Comparison of ENCODE assay signal across 8 cellular contexts in the genomic region with DNA sequence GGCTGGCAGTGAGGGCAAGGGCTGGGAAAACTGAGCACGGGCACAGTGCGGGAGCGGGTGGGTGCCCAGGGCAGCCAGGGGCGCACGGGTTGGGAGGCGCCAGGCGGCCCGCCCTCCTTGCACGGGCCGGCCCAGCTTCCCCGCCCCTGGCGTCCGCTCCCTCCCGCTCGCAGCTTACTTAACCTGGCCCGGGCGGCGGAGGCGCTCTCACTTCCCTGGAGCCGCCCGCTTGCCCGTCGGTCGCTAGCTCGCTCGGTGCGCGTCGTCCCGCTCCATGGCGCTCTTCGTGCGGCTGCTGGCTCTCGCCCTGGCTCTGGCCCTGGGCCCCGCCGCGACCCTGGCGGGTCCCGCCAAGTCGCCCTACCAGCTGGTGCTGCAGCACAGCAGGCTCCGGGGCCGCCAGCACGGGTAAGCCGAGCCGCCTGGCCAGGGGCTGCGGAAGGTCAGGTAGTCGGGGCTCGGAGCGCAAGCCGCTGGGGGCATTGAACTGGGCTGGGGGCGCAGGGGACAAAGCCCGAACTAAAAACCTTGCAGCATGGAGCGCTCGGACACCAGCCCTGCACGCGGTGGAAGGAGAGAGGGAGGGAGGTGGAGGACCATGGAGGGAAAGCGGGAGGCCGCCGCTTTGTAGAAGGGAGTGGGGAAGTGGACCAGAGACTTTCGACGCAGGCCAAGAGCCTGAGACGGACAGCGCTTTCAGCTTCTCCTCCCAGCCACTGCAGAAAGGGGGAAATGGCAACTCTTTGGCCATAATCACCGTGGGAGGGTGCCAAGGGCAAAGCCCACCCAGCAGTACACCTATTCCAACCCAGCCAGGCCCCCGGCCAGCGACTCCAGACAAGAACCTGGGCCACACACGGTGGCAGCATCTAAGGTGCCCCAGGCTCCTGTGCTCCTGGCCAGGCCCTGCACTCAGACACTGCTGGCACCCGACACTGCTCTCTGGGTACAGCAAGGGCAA. TPM values are rescaled to one million over a fixed set of nuclear protein-coding genes. Genes with fewer than 3 reads are reported as not detected.
DNase-seq lines count a peak whose midpoint lies in the region; ATAC-seq and TF ChIP-seq lines count a peak whose summit lies in the region.

A gene (plus strand): TSS at position 207 of the 961 bp plus-strand sequence. CDS start 68 bp downstream, at position 275.

- H3K27me3 Mint-ChIP-seq in Calu3 (ENCODE audit: unreplicated experiment) (no peaks in the 10 kb centered on the region), osteocyte (ENCODE audit: unreplicated experiment) (no peaks in the 10 kb centered on the region)

- TF ChIP-seq CTCF in Calu3 (IDR thresholded peaks at IDR 0.05; ENCODE audit: unreplicated experiment), result peak; percentile 14
- TF ChIP-seq CTCF in osteocyte (IDR thresholded peaks at IDR 0.05), result no peak

- H3K4me3 Mint-ChIP-seq in Calu3 (ENCODE audit: low read depth, unreplicated experiment), result peak within 1 kb of the TSS; percentile 63
- peak within 1 kb of the TSS; percentile 66 for H3K4me3 Mint-ChIP-seq in osteocyte (ENCODE audit: unreplicated experiment)

- intact Hi-C loops in Calu3 (cut with micrococcal nuclease; ENCODE audit: unreplicated experiment) (no loop called here), Right ventricle myocardium superior (cut with DNase I) (no loop called here)

- in situ Hi-C loops in KBM-7 (cut with MboI; ENCODE audit: low pct_unique_long_range_greater_than_20kb, low sequenced_read_pairs), result no loop called here

- peak; percentile 72 for DNase-seq in Calu3
- peak; percentile 73 for DNase-seq in activated effector memory CD4-positive, alpha-beta T cell treated with anti-CD3 and anti-CD28 coated beads, Interleukin-2, amount 50 U/mL, for 16 hours
- DNase-seq in Right ventricle myocardium superior, result peak; percentile 86
- DNase-seq in osteocyte (ENCODE audit: extremely low spot score, unreplicated experiment), result no peak
- no peak for DNase-seq in KBM-7

- H3K36me3 Mint-ChIP-seq in Calu3 (ENCODE audit: insufficient read depth, unreplicated experiment) (peaks cover 16% of the 10 kb centered on the region), osteocyte (ENCODE audit: unreplicated experiment) (peaks cover 10% of the 10 kb centered on the region)

- H3K4me1 Mint-ChIP-seq in Calu3 (ENCODE audit: low read depth, unreplicated experiment) (peaks cover 51% of the 10 kb centered on the region), osteocyte (ENCODE audit: unreplicated experiment) (peaks cover 75% of the 10 kb centered on the region)

- H3K9me3 Mint-ChIP-seq in Calu3 (ENCODE audit: low read depth, unreplicated experiment), result no peaks in the 10 kb centered on the region
- H3K9me3 Mint-ChIP-seq in osteocyte (ENCODE audit: unreplicated experiment), result no peaks in the 10 kb centered on the region

- BruUV-seq in Calu3 (replicated peaks; lab: Mats Ljungman, UMichigan), result no TSS peak

- no peak within 1 kb of the TSS for H3K27ac Mint-ChIP-seq in Calu3 (ENCODE audit: unreplicated experiment)
- H3K27ac Mint-ChIP-seq in osteocyte (ENCODE audit: unreplicated experiment), result peak within 1 kb of the TSS; percentile 27

- CTCF ChIA-PET in Calu3 (lab: Charles Lee), result interaction anchor here (0.6 to 1.2 kb wide), 3 partner anchors 8 to 756 kb away, joined by 3 to 4 read pairs (median 3); no protein-coding TSS in a partner anchor

- peak; percentile 54 for ATAC-seq in HG03097 (IDR thresholded peaks at IDR 0.05; ENCODE audit: low FRiP score, unreplicated experiment)
- peak; percentile 89 for ATAC-seq in Right ventricle myocardium superior (ENCODE audit: poor library complexity)
- no peak for ATAC-seq in HG02970 (IDR thresholded peaks at IDR 0.05; ENCODE audit: low FRiP score, unreplicated experiment)
- no peak for ATAC-seq in HG02884 (IDR thresholded peaks at IDR 0.05; ENCODE audit: unreplicated experiment)

RNA-seq across cellular contexts. Expression of the gene that starts here (rescaled TPM):
- total RNA-seq in Calu3 (2022), result 41.4 and 95.2 TPM in 2 replicates
- 49.9 TPM for total RNA-seq in Right ventricle myocardium superior
- 267 and 343 TPM in 2 replicates for total RNA-seq in osteocyte

Comparison
In these comparisons a context has a peak if more than half of its experiments do, and no peak if none do; other contexts are left out.
1. DNase-seq: peak in Calu3 (single experiment), activated effector memory CD4-positive, alpha-beta T cell treated with anti-CD3 and anti-CD28 coated beads, Interleukin-2, amount 50 U/mL, for 16 hours (single experiment) and Right ventricle myocardium superior (single experiment); none in osteocyte (single experiment) and KBM-7 (single experiment).
2. ATAC-seq: peak in HG03097 (single experiment) and Right ventricle myocardium superior (single experiment); none in HG02970 (single experiment) and HG02884 (single experiment).